23 cellular contexts compared by ENCODE assay signal in genomic region chr6:137900815-137901214, GRCh38.
"Had no signal": no experiment of that assay in that cellular context is flagged by ENCODE, and none has a peak within 500 bp of the region (broad histone marks: within the 10 kb centered on the region; RNA-seq: fewer than 3 reads in every experiment).

No MANE protein-coding gene starts in this region.

- H3K27ac Mint-ChIP-seq: effector memory CD8-positive, alpha-beta T cell; nephron progenitor cell had no signal

- H3K4me3 ChIP-seq: gastroesophageal sphincter, heart left ventricle, hepatocyte, left lung, prostate gland, right atrium auricular region, sigmoid colon, spleen, thoracic aorta, tibial nerve, upper lobe of right lung, vagina had no signal

- H3K27ac ChIP-seq: foreskin keratinocyte, gastroesophageal sphincter, heart left ventricle, hepatocyte, left lung, prostate gland, right atrium auricular region, sigmoid colon, spleen, thoracic aorta, tibial nerve, upper lobe of right lung, vagina had no signal

- DNase-seq: cortex of kidney; effector memory CD8-positive, alpha-beta T cell; foreskin keratinocyte; heart left ventricle; kidney; left lung; mesendoderm; midbrain; naive thymus-derived CD8-positive, alpha-beta T cell; nephron progenitor cell; nucleus accumbens; sigmoid colon; spleen; stimulated activated naive B cell treated with anti-CD40 and anti-IgM and Interleukin-4, amounts not matched to agents 10 μg/mL and 1 μg/mL and 100 μg/mL, for 72 hours; upper lobe of right lung had no signal

- H3K4me2 ChIP-seq: hepatocyte had no signal

- H3K36me3 ChIP-seq: gastroesophageal sphincter, heart left ventricle, left lung, prostate gland, right atrium auricular region, sigmoid colon, spleen, thoracic aorta, tibial nerve, upper lobe of right lung, vagina had no signal

- ATAC-seq: effector memory CD8-positive, alpha-beta T cell; foreskin keratinocyte; gastroesophageal sphincter; heart left ventricle; left lung; naive thymus-derived CD8-positive, alpha-beta T cell; stimulated activated naive B cell treated with anti-CD40 and anti-IgM and Interleukin-4, amounts not matched to agents 10 μg/mL and 1 μg/mL and 100 μg/mL, for 72 hours; upper lobe of right lung had no signal

- H3K27me3 ChIP-seq: foreskin keratinocyte, gastroesophageal sphincter, heart left ventricle, hepatocyte, left lung, right atrium auricular region, sigmoid colon, spleen, tibial nerve, upper lobe of right lung, vagina had no signal

- H3K9me3 ChIP-seq: gastroesophageal sphincter, heart left ventricle, left lung, prostate gland, right atrium auricular region, sigmoid colon, spleen, thoracic aorta, tibial nerve, upper lobe of right lung, vagina had no signal

- H3K36me3 Mint-ChIP-seq: naive thymus-derived CD8-positive, alpha-beta T cell had no signal

- H3K4me3 Mint-ChIP-seq: effector memory CD8-positive, alpha-beta T cell; naive thymus-derived CD8-positive, alpha-beta T cell; nephron progenitor cell; stimulated activated naive B cell treated with anti-CD40 and anti-IgM and Interleukin-4, amounts not matched to agents 10 μg/mL and 1 μg/mL and 100 μg/mL, for 72 hours; stimulated activated naive CD8-positive, alpha-beta T cell treated with anti-CD3 and anti-CD28 coated beads, Interleukin-15, Interleukin-2, amounts not matched to agents 100 ng/mL and 50 ng/mL, for 24 hours had no signal

- H3K4me1 ChIP-seq: foreskin keratinocyte, gastroesophageal sphincter, left lung, prostate gland, right atrium auricular region, sigmoid colon, upper lobe of right lung, vagina had no signal

- H3K9me3 Mint-ChIP-seq: effector memory CD8-positive, alpha-beta T cell; naive thymus-derived CD8-positive, alpha-beta T cell; stimulated activated naive B cell treated with anti-CD40 and anti-IgM and Interleukin-4, amounts not matched to agents 10 μg/mL and 1 μg/mL and 100 μg/mL, for 72 hours had no signal

- H3K27me3 Mint-ChIP-seq: naive thymus-derived CD8-positive, alpha-beta T cell; stimulated activated naive B cell treated with anti-CD40 and anti-IgM and Interleukin-4, amounts not matched to agents 10 μg/mL and 1 μg/mL and 100 μg/mL, for 72 hours; stimulated activated naive CD8-positive, alpha-beta T cell treated with anti-CD3 and anti-CD28 coated beads, Interleukin-15, Interleukin-2, amounts not matched to agents 100 ng/mL and 50 ng/mL, for 24 hours had no signal

- H2AFZ ChIP-seq: hepatocyte had no signal
